In the genomic region with DNA sequence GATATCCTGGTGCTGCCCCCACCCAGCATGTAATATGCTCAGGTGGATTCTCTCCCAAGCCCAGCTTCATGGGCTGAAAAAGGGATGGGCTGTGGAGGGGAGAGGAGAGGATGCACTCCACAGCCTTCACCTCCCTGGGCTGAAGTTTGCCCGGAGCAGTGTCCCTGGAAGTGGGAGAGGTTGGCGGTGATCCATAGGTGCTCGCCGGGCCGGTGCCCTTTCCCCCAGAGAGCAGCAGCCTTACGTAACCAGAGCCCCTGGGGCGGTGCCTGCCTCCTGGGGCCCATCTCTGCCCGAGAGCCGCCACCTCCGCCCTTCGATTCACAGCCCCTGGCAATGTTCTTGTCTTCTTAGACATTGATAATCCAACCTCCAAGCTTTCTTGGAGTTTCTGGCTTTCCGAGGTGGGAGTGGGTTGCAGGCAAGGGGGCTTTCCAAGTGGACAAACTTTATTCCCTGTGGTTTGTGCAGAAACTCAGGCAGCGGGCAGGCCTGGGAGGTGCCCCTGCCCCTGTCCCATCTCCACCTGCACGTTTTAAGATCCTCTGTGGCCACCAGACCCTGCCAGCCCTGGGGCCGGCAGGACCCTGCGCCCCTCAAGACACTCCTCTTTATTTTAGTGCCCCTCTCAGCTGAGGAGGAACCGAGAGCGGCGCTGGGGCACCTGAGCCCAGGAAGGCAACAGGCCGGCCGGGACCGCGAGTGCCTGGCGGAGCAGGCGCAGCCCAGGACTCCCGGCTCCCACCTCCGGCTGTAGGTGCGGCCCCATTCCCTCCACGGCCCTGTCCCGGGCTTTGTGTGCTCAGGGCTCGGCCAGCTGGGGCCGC, we compare ENCODE assay signal across 1 cellular context.
TF ChIP-seq lines count a peak whose summit lies in the region.

No MANE protein-coding gene starts in this region.

TF ChIP-seq in A549, 52 proteins besides CTCF, POLR2A, EP300 and RAD21:
- no peak for TF ChIP-seq FOSL2 (IDR thresholded peaks at IDR 0.05)
- no peak for TF ChIP-seq FOSL2 (CRISPR knock-in tag; IDR thresholded peaks at IDR 0.05)
- TF ChIP-seq PBX3 (IDR thresholded peaks at IDR 0.05), result peak; percentile 35; the same call in 1 of the 2 replicates
- TF ChIP-seq HMGXB4 (CRISPR knock-in tag; IDR thresholded peaks at IDR 0.05; ENCODE audit: borderline replicate concordance), result no peak
- TF ChIP-seq GATA3 (IDR thresholded peaks at IDR 0.05; ENCODE audit: borderline replicate concordance), result no peak
- 0 out of 5 replicates have a peak, but pooled peaks of 1 of the 2 experiments have one; percentile 14 for TF ChIP-seq JUN (IDR thresholded peaks at IDR 0.05)
- TF ChIP-seq CEBPB (IDR thresholded peaks at IDR 0.05), result peak in 1 of 2 experiments; percentile 62; a peak in 2 of 4 replicates
- no peak for TF ChIP-seq HOXB5 (CRISPR knock-in tag; IDR thresholded peaks at IDR 0.05)
- TF ChIP-seq RFX5 (IDR thresholded peaks at IDR 0.05), result no peak
- TF ChIP-seq TFCP2L1 (CRISPR knock-in tag; IDR thresholded peaks at IDR 0.05), result 0 out of 2 replicates have a peak, but pooled peaks have one; percentile 23
- no peak for TF ChIP-seq ESRRA (IDR thresholded peaks at IDR 0.05; ENCODE audit: borderline replicate concordance, low read length)
- no peak for TF ChIP-seq MYC (IDR thresholded peaks at IDR 0.05; ENCODE audit: borderline replicate concordance, low read length)
